12 cellular contexts compared by ENCODE assay signal in the genomic region with DNA sequence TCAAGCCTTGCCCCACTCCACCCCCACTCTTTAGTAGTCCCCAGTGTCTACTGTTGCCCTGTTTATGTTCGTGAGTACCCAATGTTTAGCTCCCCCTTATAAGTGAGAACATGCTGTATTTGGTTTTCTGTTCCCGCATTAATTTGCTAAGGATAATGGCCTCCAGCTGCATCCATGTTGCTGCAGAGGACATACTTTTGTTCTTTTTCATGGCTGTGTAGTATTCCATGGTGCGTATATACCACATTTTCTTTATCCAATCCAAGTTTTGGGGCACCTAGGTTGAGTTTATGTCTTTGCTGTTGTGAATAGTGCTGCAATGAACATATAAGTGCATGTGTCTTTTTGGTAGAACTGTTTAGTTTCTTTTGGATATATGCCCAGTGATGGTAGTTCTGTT. TPM values are rescaled to one million over a fixed set of nuclear protein-coding genes. Genes with fewer than 3 reads are reported as not detected.
"Had no signal": no experiment of that assay in that cellular context is flagged by ENCODE, and none has a peak within 500 bp of the region (broad histone marks: within the 10 kb centered on the region; RNA-seq: fewer than 3 reads in every experiment).

No MANE protein-coding gene starts in this region.

- FAIRE-seq: HepG2, HTR-8/SVneo had no signal

- H3K4me2 ChIP-seq: KMS-11 had no signal

- H3K9ac ChIP-seq: KMS-11 had no signal

- DNase-seq: IMR-90, Karpas-422, Kasumi-1, KBM-7, KG1 had no signal

- ATAC-seq: HepG2 had no signal

- H3K27ac ChIP-seq: HL-60, KMS-11 had no signal

RNA-seq across cellular contexts. Expression of gene FXYD6, which starts 16.2 kb away (rescaled TPM):
- total RNA-seq: HepG2, HT-29, IMR-90 had no signal
- polyA plus RNA-seq: HepG2, IgD-negative memory B cell had no signal

RNA-seq across cellular contexts. Expression of gene TMPRSS13, which starts 36.6 kb away (rescaled TPM):
- total RNA-seq: HepG2, HT1080, IMR-90 had no signal
- polyA plus RNA-seq: HepG2, IMR-90 had no signal
